1 cellular context compared by ENCODE assay signal in the genomic region with DNA sequence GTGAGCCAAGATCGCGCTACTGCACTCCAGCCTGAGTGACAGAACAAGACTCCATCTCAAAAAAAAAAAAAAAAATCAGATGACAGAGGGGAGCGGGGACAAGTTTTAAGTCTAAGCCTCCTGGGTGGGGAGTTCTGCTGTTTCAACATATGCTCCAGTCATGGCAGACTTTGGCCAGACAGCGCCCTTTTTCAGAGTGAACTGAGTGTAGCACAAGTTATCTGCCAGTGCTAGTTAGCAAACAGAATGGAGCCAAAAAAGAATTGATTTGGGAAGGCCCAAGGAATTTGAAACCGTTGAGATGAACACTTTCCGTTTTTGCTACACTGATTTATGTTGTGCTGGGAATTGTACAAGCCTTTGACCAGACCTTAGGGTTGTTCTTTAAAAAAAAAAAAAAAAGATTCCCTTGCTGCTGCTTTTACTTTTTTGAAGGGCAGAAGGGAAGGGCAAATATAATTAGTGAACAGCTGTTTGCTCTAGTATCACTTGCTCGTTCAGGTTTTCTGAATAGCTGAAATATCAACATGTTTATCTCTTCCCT.
TF ChIP-seq lines count a peak whose summit lies in the region.

No MANE protein-coding gene starts in this region.

TF ChIP-seq in HEK293, 187 proteins besides CTCF, POLR2A, EP300 and RAD21 (continued from another document):
- TF ChIP-seq ZXDB (tag by site-specific recombination; IDR thresholded peaks at IDR 0.05) (peak; percentile 28; the same call in 1 of the 2 replicates), GFI1B (tag by site-specific recombination; IDR thresholded peaks at IDR 0.05) (peak; percentile 71; the same call in 1 of the 2 replicates)
